ENCODE assay signal across 1 cellular context in genomic region chr5:126540631-126541030, GRCh38.
TF ChIP-seq lines count a peak whose summit lies in the region.

No MANE protein-coding gene starts in this region.

TF ChIP-seq in H1, 55 proteins besides CTCF, POLR2A, EP300 and RAD21:
- no peak for TF ChIP-seq EZH2 (IDR thresholded peaks at IDR 0.05; ENCODE audit: low read depth, low read length, severe bottlenecking)
